ENCODE assay signal across 25 cellular contexts in genomic region chr11:124814739-124815138, GRCh38. TPM values are rescaled to one million over a fixed set of nuclear protein-coding genes. Genes with fewer than 3 reads are reported as not detected.
DNase-seq lines count a peak whose midpoint lies in the region; ATAC-seq, FAIRE-seq and TF ChIP-seq lines count a peak whose summit lies in the region.
"Had no signal": no experiment of that assay in that cellular context is flagged by ENCODE, and none has a peak within 500 bp of the region (broad histone marks: within the 10 kb centered on the region; RNA-seq: fewer than 3 reads in every experiment).

No MANE protein-coding gene starts in this region.

- no peak overlapping the region for H2AFZ ChIP-seq in K562 (ENCODE audit: low read depth, low read length)

- H3K4me1 Mint-ChIP-seq in activated CD4-positive, alpha-beta T cell treated with anti-CD3 and anti-CD28 coated beads for 36 hours = peaks cover 2% of the 10 kb centered on the region
- H3K4me1 Mint-ChIP-seq: CD8-positive, alpha-beta memory T cell had no signal

- H3K27ac ChIP-seq in K562 (ENCODE audit: extremely low read depth, low read depth, low read length) (no peak overlapping the region), lower lobe of right lung (no peak overlapping the region)

- no peaks in the 10 kb centered on the region for H3K9me3 Mint-ChIP-seq in activated CD4-positive, alpha-beta T cell treated with anti-CD3 and anti-CD28 coated beads for 36 hours (ENCODE audit: low read depth)
- H3K9me3 Mint-ChIP-seq: CD8-positive, alpha-beta memory T cell; HFFc6 had no signal

- WGBS in K562 (ENCODE audit: insufficient coverage, low coverage, missing lambda C conversion rate) = 6% methylated on average over 1 of the region's 1 CpG

- H3K36me3 ChIP-seq in K562 (ENCODE audit: control insufficient read depth, insufficient read depth, low read length) = no peaks in the 10 kb centered on the region
- H3K36me3 ChIP-seq in lower lobe of right lung = no peaks in the 10 kb centered on the region
- H3K36me3 ChIP-seq: BE2C had no signal

- no peak overlapping the region for H3K27ac Mint-ChIP-seq in activated CD4-positive, alpha-beta T cell treated with anti-CD3 and anti-CD28 coated beads for 36 hours
- H3K27ac Mint-ChIP-seq: CD4-positive, CD25-positive, alpha-beta regulatory T cell; CD8-positive, alpha-beta memory T cell; HFFc6 had no signal

- H3K9me3 ChIP-seq in K562 (replicated peaks; ENCODE audit: control insufficient read depth, insufficient read depth, low read depth, low read length) = no peaks in the 10 kb centered on the region
- no peaks in the 10 kb centered on the region for H3K9me3 ChIP-seq in lower lobe of right lung
- H3K9me3 ChIP-seq: BE2C had no signal

- H3K4me3 Mint-ChIP-seq in activated CD4-positive, alpha-beta T cell treated with anti-CD3 and anti-CD28 coated beads for 36 hours = no peak overlapping the region
- H3K4me3 Mint-ChIP-seq: CD4-positive, CD25-positive, alpha-beta regulatory T cell; CD8-positive, alpha-beta memory T cell; HFFc6 had no signal

- no peak for FAIRE-seq in K562 (lab: Jason Lieb, UNC)
- FAIRE-seq: GM12891, HTR-8/SVneo had no signal

- TF ChIP-seq CTCF in K562 (IDR thresholded peaks at IDR 0.05 in 2 of 3, conservative IDR thresholded peaks at IDR 0.05 in 1 of 3; ENCODE audit: insufficient read depth in 2 of 3, low read depth in 1 of 3, low read length in 3 of 3) = no peak
- TF ChIP-seq CTCF in lower lobe of right lung (IDR thresholded peaks at IDR 0.05) = no peak

- H3K9ac ChIP-seq in K562 (ENCODE audit: insufficient read depth in 1 of 2, low read depth in 2 of 2, low read length in 2 of 2) = no peak overlapping the region

- POLR2A ChIA-PET in activated CD4-positive, alpha-beta T cell treated with anti-CD3 and anti-CD28 coated beads for 36 hours (lab: Charles Lee) = no interaction called here
- POLR2A ChIA-PET in K562 (lab: Yijun Ruan, JAX) = no interaction called here

- H3K79me2 ChIP-seq in K562 (ENCODE audit: control insufficient read depth, insufficient read depth, low read length) = no peaks in the 10 kb centered on the region

- peaks cover 38% of the 10 kb centered on the region for H3K27me3 Mint-ChIP-seq in activated CD4-positive, alpha-beta T cell treated with anti-CD3 and anti-CD28 coated beads for 36 hours

- H3K4me3 ChIP-seq in K562 (no peak overlapping the region), lower lobe of right lung (no peak overlapping the region)

- BruUV-seq in K562 (replicated peaks; lab: Mats Ljungman, UMichigan) = no TSS peak

- H3K4me1 ChIP-seq in K562 (replicated peaks in 1 of 2; ENCODE audit: control insufficient read depth in 2 of 2, insufficient read depth in 2 of 2, low read length in 2 of 2) (peaks cover 0 to 2% of the 10 kb centered on the region in 2 experiments; a peak in 3 of 5 replicates), lower lobe of right lung (no peaks in the 10 kb centered on the region)
- H3K4me1 ChIP-seq: BE2C had no signal

- no peak for TF ChIP-seq POLR2A in K562 (conservative IDR thresholded peaks at IDR 0.05)

- CTCF ChIA-PET in activated CD4-positive, alpha-beta T cell treated with anti-CD3 and anti-CD28 coated beads for 36 hours (lab: Charles Lee) = interaction anchor here (1.0 to 2.4 kb wide), 6 partner anchors 10 to 52 kb away, joined by 3 to 8 read pairs (median 6); no protein-coding TSS in a partner anchor
- CTCF ChIA-PET in K562 (lab: Yijun Ruan, JAX; ENCODE audit: low intra/inter-chr PET ratio) = interaction anchor here (0.6 kb wide), 1 partner anchor 58 kb away, joined by 3 read pairs; no protein-coding TSS in a partner anchor

- no peak for TF ChIP-seq RAD21 in K562 (CRISPR knock-in tag; conservative IDR thresholded peaks at IDR 0.05 in 1 of 2, IDR thresholded peaks at IDR 0.05 in 1 of 2)

- TF ChIP-seq EP300 in K562 (IDR thresholded peaks at IDR 0.05; ENCODE audit: low read length) = no peak

- no peaks in the 10 kb centered on the region for H4K20me1 ChIP-seq in K562 (replicated peaks; ENCODE audit: control insufficient read depth, insufficient read depth, low read length)

- no peaks in the 10 kb centered on the region for H3K36me3 Mint-ChIP-seq in activated CD4-positive, alpha-beta T cell treated with anti-CD3 and anti-CD28 coated beads for 36 hours (ENCODE audit: low read depth)
- H3K36me3 Mint-ChIP-seq: CD4-positive, CD25-positive, alpha-beta regulatory T cell; CD8-positive, alpha-beta memory T cell had no signal

- ATAC-seq in activated CD4-positive, alpha-beta T cell treated with anti-CD3 and anti-CD28 coated beads for 36 hours = peak; percentile 44
- no peak for ATAC-seq in K562
- ATAC-seq in lower lobe of right lung = no peak
- ATAC-seq: HCT116 had no signal

- in situ Hi-C loops in K562 (cut with MboI) = no loop called here

- DNase-seq in activated CD4-positive, alpha-beta T cell treated with anti-CD3 and anti-CD28 coated beads for 36 hours = no peak
- no peak for DNase-seq in activated CD4-positive, alpha-beta T cell treated with anti-CD3 and anti-CD28 coated beads for 1 hour
- DNase-seq in M059J (ENCODE audit: low read depth) = peak; percentile 60
- DNase-seq in K562 (ENCODE audit: extremely low read depth in 1 of 4, low spot score in 3 of 4) = no peak
- no peak for DNase-seq in UCSD-AML1 (lab: John Stamatoyannopoulos, UW; ENCODE audit: unreplicated experiment)
- no peak for DNase-seq in lower lobe of right lung
- DNase-seq in NCI-H146 (lab: John Stamatoyannopoulos, UW) = no peak
- DNase-seq: 8988T; ACHN; BE2C; C1 segment of cervical spinal cord; CD4-positive, CD25-positive, alpha-beta regulatory T cell; CD8-positive, alpha-beta memory T cell; COR-L47; DMS 273 treated with DMSO at 0.1 percent for 48 hours; DMS53; DND-41; EL; GOT3; H7; HFFc6 had no signal

- intact Hi-C loops in activated CD4-positive, alpha-beta T cell treated with anti-CD3 and anti-CD28 coated beads for 36 hours (cut with DNase I, micrococcal nuclease) = no loop called here
- intact Hi-C loops in K562 (cut with micrococcal nuclease) = no loop called here
- intact Hi-C loops in lower lobe of right lung (cut with DNase I) = no loop called here

- no peaks in the 10 kb centered on the region for H3K9me1 ChIP-seq in K562 (ENCODE audit: control insufficient read depth, insufficient read depth, low read length)

- H3K4me2 ChIP-seq in K562 (ENCODE audit: insufficient read depth, low read length) = no peak overlapping the region

- H3K27me3 ChIP-seq in K562 (ENCODE audit: control insufficient read depth in 2 of 2, insufficient read depth in 2 of 2, low read length in 2 of 2) (peaks cover 14 to 24% of the 10 kb centered on the region in 2 experiments), lower lobe of right lung (ENCODE audit: low read depth) (peaks cover 5% of the 10 kb centered on the region)

RNA-seq across cellular contexts. Expression of gene MSANTD2, which starts 14.5 kb away (rescaled TPM):
- total RNA-seq in activated CD4-positive, alpha-beta T cell treated with anti-CD3 and anti-CD28 coated beads for 36 hours = 1 to 10 TPM; 6.9 to 8.6 TPM
- total RNA-seq in M059J (2014; rRNA removed; shearing (Covaris generic)) = 10.8 and 14.1 TPM in 2 replicates
- 3.6 and 10.0 TPM in 2 replicates for total RNA-seq in K562 (2011; cell fraction: chromatin; rRNA removed; ENCODE audit: low replicate concordance)
- total RNA-seq in K562 (2011; cell fraction: nucleolus; rRNA removed) = 3.0 and 3.8 TPM in 2 replicates
- 4.5 and 7.6 TPM in 2 replicates for total RNA-seq in K562 (2011; cell fraction: nucleoplasm; rRNA removed)
- 5.7 and 6.5 TPM in 2 replicates for total RNA-seq in K562 (2014; rRNA removed)
- 4.5 and 5.1 TPM in 2 replicates for total RNA-seq in K562 (2014; rRNA removed; fragmentation: Illumina TruSeq; extraction: Trizol)
- total RNA-seq in K562 (2015; rRNA removed; fragmentation: Illumina TruSeq; extraction: Trizol) = 7.9 and 8.4 TPM in 2 replicates
- total RNA-seq in K562 (2021) = 5.1 and 5.3 TPM in 2 replicates
- 2.9 and 4.2 TPM in 2 replicates for polyA plus RNA-seq in K562 (2011; rRNA removed)
- polyA plus RNA-seq in K562 (2011; cell fraction: cytosol; rRNA removed) = 1.5 and 1.6 TPM in 2 replicates
- polyA plus RNA-seq in K562 (2011; cell fraction: nucleus; rRNA removed) = 6.3 and 11.1 TPM in 2 replicates
- polyA plus RNA-seq in K562 (2012) = 3.1 and 4.7 TPM in 2 replicates
- polyA plus RNA-seq in K562 (2014; fragmentation: Illumina TruSeq; extraction: Trizol) = 4.8 and 7.3 TPM in 2 replicates
- polyA plus RNA-seq in K562 (2014; fragmentation: Nextera tagmentation; extraction: Ambion mirVana) = 1 to 10 TPM; 1.3 to 1.6 TPM
- 5.3 and 9.9 TPM in 2 replicates for polyA plus RNA-seq in K562 (2014; rRNA removed)
- 1.2 and 1.9 TPM in 2 replicates for polyA minus RNA-seq in K562 (2011; rRNA and poly(A)+ RNA removed)
- 0.38 and 1.0 TPM in 2 replicates for polyA minus RNA-seq in K562 (2011; cell fraction: cytosol; rRNA and poly(A)+ RNA removed)
- 3.8 and 5.9 TPM in 2 replicates for polyA minus RNA-seq in K562 (2011; cell fraction: nucleus; rRNA and poly(A)+ RNA removed)
- total RNA-seq in lower lobe of right lung = 15.4 TPM

RNA-seq across cellular contexts. Expression of gene ROBO3, which starts 50.5 kb away (rescaled TPM):
- 10 to 100 TPM; 21.9 to 26.1 TPM for total RNA-seq in activated CD4-positive, alpha-beta T cell treated with anti-CD3 and anti-CD28 coated beads for 36 hours
- total RNA-seq in M059J (2014; rRNA removed; shearing (Covaris generic)) = 2.7 and 7.0 TPM in 2 replicates
- total RNA-seq in K562 (2011; cell fraction: chromatin; rRNA removed; ENCODE audit: low replicate concordance) = 2.3 and 5.3 TPM in 2 replicates
- 2.7 and 4.6 TPM in 2 replicates for total RNA-seq in K562 (2011; cell fraction: nucleolus; rRNA removed)
- total RNA-seq in K562 (2011; cell fraction: nucleoplasm; rRNA removed) = 4.0 and 5.0 TPM in 2 replicates
- total RNA-seq in K562 (2014; rRNA removed) = 0.82 and 1.6 TPM in 2 replicates
- total RNA-seq in K562 (2014; rRNA removed; fragmentation: Illumina TruSeq; extraction: Trizol) = 0.29 and 0.67 TPM in 2 replicates
- total RNA-seq in K562 (2015; rRNA removed; fragmentation: Illumina TruSeq; extraction: Trizol) = 0.72 and 1.2 TPM in 2 replicates
- 1.2 TPM in 2 replicates for total RNA-seq in K562 (2021)
- 0.43 and 0.47 TPM in 2 replicates for polyA plus RNA-seq in K562 (2011; rRNA removed)
- polyA plus RNA-seq in K562 (2011; cell fraction: cytosol; rRNA removed) = 0.32 and 1.0 TPM in 2 replicates
- polyA plus RNA-seq in K562 (2011; cell fraction: nucleus; rRNA removed) = 2.7 and 6.4 TPM in 2 replicates
- polyA plus RNA-seq in K562 (2012) = 1.4 and 3.5 TPM in 2 replicates
- 0.97 and 1.6 TPM in 2 replicates for polyA plus RNA-seq in K562 (2014; fragmentation: Illumina TruSeq; extraction: Trizol)
- polyA plus RNA-seq in K562 (2014; fragmentation: Nextera tagmentation; extraction: Ambion mirVana) = not detected
- 1.4 and 1.9 TPM in 2 replicates for polyA plus RNA-seq in K562 (2014; rRNA removed)
- 0.28 TPM in 1 of 2 replicates, not detected in the other for polyA minus RNA-seq in K562 (2011; rRNA and poly(A)+ RNA removed)
- not detected in 2 replicates for polyA minus RNA-seq in K562 (2011; cell fraction: cytosol; rRNA and poly(A)+ RNA removed)
- polyA minus RNA-seq in K562 (2011; cell fraction: nucleus; rRNA and poly(A)+ RNA removed) = 0.40 and 0.56 TPM in 2 replicates
- total RNA-seq in lower lobe of right lung = 11.3 TPM

RNA-seq across cellular contexts. Expression of gene ESAM, which starts 52.6 kb away (rescaled TPM):
- total RNA-seq in activated CD4-positive, alpha-beta T cell treated with anti-CD3 and anti-CD28 coated beads for 36 hours = under 1 TPM; 0.39 to 0.53 TPM
- 0.74 and 0.99 TPM in 2 replicates for total RNA-seq in M059J (2014; rRNA removed; shearing (Covaris generic))
- total RNA-seq in K562 (2011; cell fraction: chromatin; rRNA removed; ENCODE audit: low replicate concordance) = 0.74 and 2.0 TPM in 2 replicates
- total RNA-seq in K562 (2011; cell fraction: nucleolus; rRNA removed) = 1.6 and 1.8 TPM in 2 replicates
- total RNA-seq in K562 (2011; cell fraction: nucleoplasm; rRNA removed) = 1.2 and 2.9 TPM in 2 replicates
- total RNA-seq in K562 (2014; rRNA removed) (0.14 and 0.29 TPM in 2 replicates), K562 (2014; rRNA removed; fragmentation: Illumina TruSeq; extraction: Trizol) (0.18 and 0.22 TPM in 2 replicates), K562 (2015; rRNA removed; fragmentation: Illumina TruSeq; extraction: Trizol) (0.15 and 0.22 TPM in 2 replicates), K562 (2021) (0.36 and 0.91 TPM in 2 replicates), lower lobe of right lung (131 TPM)
- polyA plus RNA-seq in K562 (2011; rRNA removed) (0.47 and 1.1 TPM in 2 replicates), K562 (2014; fragmentation: Illumina TruSeq; extraction: Trizol) (0.65 and 0.90 TPM in 2 replicates), K562 (2014; fragmentation: Nextera tagmentation; extraction: Ambion mirVana) (under 1 TPM; 0.06 to 0.08 TPM), K562 (2014; rRNA removed) (0.22 and 1.5 TPM in 2 replicates)
- polyA plus RNA-seq in K562 (2011; cell fraction: cytosol; rRNA removed) = 0.31 and 1.9 TPM in 2 replicates
- polyA plus RNA-seq in K562 (2011; cell fraction: nucleus; rRNA removed) = 1.1 and 4.0 TPM in 2 replicates
- polyA plus RNA-seq in K562 (2012) = 0.70 and 2.0 TPM in 2 replicates
- polyA minus RNA-seq in K562 (2011; rRNA and poly(A)+ RNA removed) = 0.24 and 0.60 TPM in 2 replicates
- polyA minus RNA-seq in K562 (2011; cell fraction: cytosol; rRNA and poly(A)+ RNA removed) = 0.57 and 1.3 TPM in 2 replicates
- 0.44 and 0.54 TPM in 2 replicates for polyA minus RNA-seq in K562 (2011; cell fraction: nucleus; rRNA and poly(A)+ RNA removed)
- total RNA-seq: G401 had no signal
- polyA plus RNA-seq: CD8-positive, alpha-beta memory T cell had no signal

Comparison
In these comparisons a context has a peak if more than half of its experiments do, and no peak if none do; other contexts are left out.
1. RNA of gene ESAM, which starts 52.6 kb away (total RNA-seq): 131 TPM in lower lobe of right lung (single experiment); 0.74 to 0.99 TPM in M059J, 0.39 to 0.53 TPM in activated CD4-positive, alpha-beta T cell treated with anti-CD3 and anti-CD28 coated beads for 36 hours and 0.14 to 2.9 TPM in K562; every median in the first group is over 10 times any median in the second.